1 cellular context compared by ENCODE assay signal in the genomic region with DNA sequence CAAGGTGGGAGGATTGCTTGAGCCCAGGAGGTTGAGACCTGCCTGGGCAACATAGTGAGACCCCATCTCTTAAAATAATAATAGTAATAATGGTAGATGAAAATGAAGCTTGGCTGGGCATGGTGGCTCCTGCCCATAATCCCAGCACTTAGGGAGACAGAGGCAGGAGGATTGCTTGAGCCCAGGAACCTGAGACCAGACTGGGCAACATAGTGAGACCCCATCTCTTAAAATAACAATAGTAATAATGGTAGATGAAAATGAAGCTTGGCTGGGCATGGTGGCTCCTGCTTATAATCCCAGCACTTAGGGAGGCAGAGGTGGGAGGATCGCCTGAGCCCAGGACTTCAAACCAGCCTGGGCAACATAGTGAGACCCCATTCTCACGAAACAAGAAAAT.
A peak's percentile ranks its signal among the peaks of the same experiment; 100 is the strongest.
TF ChIP-seq lines count a peak whose summit lies in the region.

No MANE protein-coding gene starts in this region.

TF ChIP-seq in K562, 482 proteins besides CTCF, POLR2A, EP300 and RAD21:
- TF ChIP-seq, protein P1, sequence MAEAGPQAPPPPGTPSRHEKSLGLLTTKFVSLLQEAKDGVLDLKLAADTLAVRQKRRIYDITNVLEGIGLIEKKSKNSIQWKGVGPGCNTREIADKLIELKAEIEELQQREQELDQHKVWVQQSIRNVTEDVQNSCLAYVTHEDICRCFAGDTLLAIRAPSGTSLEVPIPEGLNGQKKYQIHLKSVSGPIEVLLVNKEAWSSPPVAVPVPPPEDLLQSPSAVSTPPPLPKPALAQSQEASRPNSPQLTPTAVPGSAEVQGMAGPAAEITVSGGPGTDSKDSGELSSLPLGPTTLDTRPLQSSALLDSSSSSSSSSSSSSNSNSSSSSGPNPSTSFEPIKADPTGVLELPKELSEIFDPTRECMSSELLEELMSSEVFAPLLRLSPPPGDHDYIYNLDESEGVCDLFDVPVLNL (CRISPR knock-in tag; IDR thresholded peaks at IDR 0.05; ENCODE audit: low read depth): no peak
- TF ChIP-seq CBX2 (IDR thresholded peaks at IDR 0.05; ENCODE audit: insufficient read depth, low read length, poor library complexity, severe bottlenecking): no peak
- peak; percentile 95 for TF ChIP-seq ZNF121 (CRISPR knock-in tag; conservative IDR thresholded peaks at IDR 0.05)
- TF ChIP-seq KLF16 (IDR thresholded peaks at IDR 0.05): no peak
TF ChIP-seq in K562: peak in this region for 1.
